Comparison of ENCODE assay signal across 8 cellular contexts in genomic region chr3:27591321-27591711, GRCh38.
DNase-seq lines count a peak whose midpoint lies in the region; ATAC-seq and TF ChIP-seq lines count a peak whose summit lies in the region.

No MANE protein-coding gene starts in this region.

- DNase-seq in A172 (ENCODE audit: low spot score) = peak; percentile 13
- DNase-seq in MV-4-11 (lab: John Stamatoyannopoulos, UW) = peak; percentile 69
- no peak for DNase-seq in coronary artery (ENCODE audit: low spot score)
- DNase-seq in natural killer cell = no peak
- DNase-seq in ovary = no peak
- DNase-seq in glomerular visceral epithelial cell (ENCODE audit: extremely low spot score) = no peak

- TF ChIP-seq CTCF in coronary artery (IDR thresholded peaks at IDR 0.05) (no peak), natural killer cell (IDR thresholded peaks at IDR 0.05) (no peak), ovary (IDR thresholded peaks at IDR 0.05) (no peak)

- H3K9me3 Mint-ChIP-seq in natural killer cell = no peaks in the 10 kb centered on the region

- peak overlapping the region; percentile 25 for H3K4me3 Mint-ChIP-seq in natural killer cell

- H3K9me3 ChIP-seq in ovary = no peaks in the 10 kb centered on the region

- WGBS in ovary, 3 donors = 29 to 36% (median 36%) methylated on average over 3 of the region's 3 CpGs

- peak overlapping the region; percentile 50 to 67 for H3K27ac Mint-ChIP-seq in natural killer cell

- H3K27ac ChIP-seq in coronary artery = peak overlapping the region; percentile 79 to 80
- peak overlapping the region in 1 of 2 donors; percentile 33 for H3K27ac ChIP-seq in ovary

- no peaks in the 10 kb centered on the region for H3K27me3 ChIP-seq in ovary

- no peak for TF ChIP-seq POLR2A in ovary (IDR thresholded peaks at IDR 0.05)

- H3K27me3 Mint-ChIP-seq in natural killer cell (ENCODE audit: low read depth in 2 of 2) = no peaks in the 10 kb centered on the region

- H3K36me3 ChIP-seq in ovary = no peaks in the 10 kb centered on the region

- H3K4me1 ChIP-seq in ovary (ENCODE audit: insufficient read depth) = peaks cover 3% of the 10 kb centered on the region

- H3K36me3 Mint-ChIP-seq in natural killer cell = no peaks in the 10 kb centered on the region

- H3K4me3 ChIP-seq in coronary artery = peak overlapping the region; percentile 41
- no peak overlapping the region for H3K4me3 ChIP-seq in ovary

- TF ChIP-seq EP300 in ovary (IDR thresholded peaks at IDR 0.05) = no peak

- H3K4me1 Mint-ChIP-seq in natural killer cell = peaks cover 26 to 30% of the 10 kb centered on the region in 2 donors

- no peak for ATAC-seq in natural killer cell
- no peak for ATAC-seq in GM21717 (IDR thresholded peaks at IDR 0.05; ENCODE audit: unreplicated experiment)
- ATAC-seq in GM21619 (IDR thresholded peaks at IDR 0.05; ENCODE audit: unreplicated experiment) = no peak

- intact Hi-C loops in natural killer cell (cut with micrococcal nuclease) = no loop called here
- intact Hi-C loops in ovary (cut with DNase I) = no loop called here

Comparison
In these comparisons a context has a peak if more than half of its experiments do, and no peak if none do; other contexts are left out.
1. DNase-seq: peak in A172 (single experiment) and MV-4-11 (single experiment); none in coronary artery (single experiment), natural killer cell (single experiment), ovary (0 of 5) and glomerular visceral epithelial cell (single experiment).